ENCODE assay signal across 27 cellular contexts in genomic region chr1:7983086-7983778, GRCh38. TPM values are rescaled to one million over a fixed set of nuclear protein-coding genes. Genes with fewer than 3 reads are reported as not detected.
DNase-seq lines count a peak whose midpoint lies in the region; ATAC-seq, FAIRE-seq and TF ChIP-seq lines count a peak whose summit lies in the region.
"Had no signal": no experiment of that assay in that cellular context is flagged by ENCODE, and none has a peak within 500 bp of the region (broad histone marks: within the 10 kb centered on the region; RNA-seq: fewer than 3 reads in every experiment).

No MANE protein-coding gene starts in this region.

- TF ChIP-seq EP300 in A549 (IDR thresholded peaks at IDR 0.05), result no peak

- no peak overlapping the region for H3K27ac Mint-ChIP-seq in activated CD4-positive, alpha-beta T cell treated with anti-CD3 and anti-CD28 coated beads, Interleukin-2, amount 10 ng/mL, durations not matched to agents 7 days and 5 days
- H3K27ac Mint-ChIP-seq: activated naive CD4-positive, alpha-beta T cell treated with anti-CD3 and anti-CD28 coated beads, Interleukin-2, amount 10 ng/mL, durations not matched to agents 7 days and 5 days had no signal

- POLR2A ChIA-PET in A549 (lab: Yijun Ruan, JAX) (no interaction called here), IMR-90 (lab: Charles Lee; ENCODE audit: unreplicated experiment) (no interaction called here)
- POLR2A ChIA-PET in activated CD4-positive, alpha-beta T cell treated with anti-CD3 and anti-CD28 coated beads, Interleukin-2, amount 10 ng/mL, durations not matched to agents 7 days and 5 days (lab: Charles Lee), result no interaction called here

- H4K5ac ChIP-seq in IMR-90 (ENCODE audit: low read depth, low read length), result no peak overlapping the region

- dilution Hi-C loops in IMR-90 (cut with HindIII; ENCODE audit: low sequenced_read_pairs, unreplicated experiment), result no loop called here

- no peak overlapping the region; the same call in 2 of the 3 replicates for H2BK15ac ChIP-seq in IMR-90 (ENCODE audit: low read depth, low read length)
- H2BK15ac ChIP-seq in mesenchymal stem cell (ENCODE audit: low read depth, poor library complexity, severe bottlenecking), result no peak overlapping the region

- H2AK5ac ChIP-seq in IMR-90 (ENCODE audit: low read depth, low read length), result peak overlapping the region; percentile 5; the same call in 1 of the 2 replicates
- no peak overlapping the region for H2AK5ac ChIP-seq in mesenchymal stem cell (ENCODE audit: low read length, severe bottlenecking)

- peaks cover 13% of the 10 kb centered on the region for H3K4me1 Mint-ChIP-seq in activated CD4-positive, alpha-beta T cell treated with anti-CD3 and anti-CD28 coated beads, Interleukin-2, amount 10 ng/mL, durations not matched to agents 7 days and 5 days

- no peaks in the 10 kb centered on the region for H3K27me3 Mint-ChIP-seq in activated CD4-positive, alpha-beta T cell treated with anti-CD3 and anti-CD28 coated beads, Interleukin-2, amount 10 ng/mL, durations not matched to agents 7 days and 5 days
- H3K27me3 Mint-ChIP-seq: activated naive CD4-positive, alpha-beta T cell treated with anti-CD3 and anti-CD28 coated beads, Interleukin-2, amount 10 ng/mL, durations not matched to agents 7 days and 5 days; naive thymus-derived CD4-positive, alpha-beta T cell; type B pancreatic cell had no signal

- H2BK120ac ChIP-seq in IMR-90 (ENCODE audit: low read depth, low read length) (no peak overlapping the region), mesenchymal stem cell (ENCODE audit: low read depth, low read length) (no peak overlapping the region)

- H4K8ac ChIP-seq in IMR-90 (ENCODE audit: low read depth in 2 of 2, low read length in 2 of 2) (no peak overlapping the region; a peak in 1 of 4 replicates), mesenchymal stem cell (ENCODE audit: low read length) (no peak overlapping the region)

- no peak overlapping the region for H3K4me3 ChIP-seq in A549
- H3K4me3 ChIP-seq in IMR-90 (ENCODE audit: insufficient read depth, low read depth, low read length), result no peak overlapping the region
- H3K4me3 ChIP-seq in breast epithelium, result no peak overlapping the region
- no peak overlapping the region for H3K4me3 ChIP-seq in mesenchymal stem cell (ENCODE audit: insufficient read depth in 1 of 2, low read depth in 1 of 2, low read length in 2 of 2)
- H3K4me3 ChIP-seq: hepatocyte had no signal

- DNase-seq in A549 (ENCODE audit: low read depth in 1 of 2, low spot score in 1 of 2) (no peak), IMR-90 (no peak), breast epithelium (ENCODE audit: low spot score in 2 of 2) (no peak), mesenchymal stem cell (no peak), HT-29 (ENCODE audit: low spot score) (no peak)
- DNase-seq in stimulated activated CD4-positive, alpha-beta T cell treated with anti-CD3 and anti-CD28 coated beads, Interleukin-12 subunit alpha, Interleukin-12 subunit beta, amount 100 ng/mL, for 4 hours, result no peak
- no peak for DNase-seq in activated CD4-positive, alpha-beta T cell treated with anti-CD3 and anti-CD28 coated beads, Interleukin-2, amount 10 ng/mL, durations not matched to agents 7 days and 5 days
- DNase-seq: ACHN; activated CD4-positive, alpha-beta T cell treated with anti-CD3 and anti-CD28 coated beads, Interleukin-2, amount 50 U/mL, for 48 hours; activated CD8-positive, alpha-beta memory T cell treated with anti-CD3 and anti-CD28 coated beads, Interleukin-2, amount 50 U/mL, for 4 hours; activated naive CD4-positive, alpha-beta T cell treated with anti-CD3 and anti-CD28 coated beads, Interleukin-2, amount 10 ng/mL, durations not matched to agents 7 days and 5 days; BE2C; effector CD4-positive, alpha-beta T cell; foreskin fibroblast; Kasumi-1; left colon; naive thymus-derived CD4-positive, alpha-beta T cell; NCI-H1436 treated with DMSO at 0.1 percent for 48 hours; NCI-H345; SIG-M5; T-helper 9 cell had no signal

- H3K27me3 ChIP-seq in IMR-90 (ENCODE audit: control insufficient read depth, insufficient read depth, low read length) (no peaks in the 10 kb centered on the region), breast epithelium (no peaks in the 10 kb centered on the region), mesenchymal stem cell (ENCODE audit: control insufficient read depth in 1 of 2, insufficient read depth in 1 of 2, low read length in 2 of 2) (no peaks in the 10 kb centered on the region)
- H3K27me3 ChIP-seq: BE2C, hepatocyte had no signal

- in situ Hi-C loops in IMR-90 (cut with MboI; ENCODE audit: low sequenced_read_pairs), result loop anchor here (5.0 to 25.0 kb wide), 4 partner anchors 329 to 879 kb away; no protein-coding TSS in a partner anchor

- H3K14ac ChIP-seq in IMR-90 (replicated peaks; ENCODE audit: low read depth, low read length), result no peak overlapping the region
- H3K14ac ChIP-seq in mesenchymal stem cell (ENCODE audit: low read length in 2 of 2), result peak overlapping the region in 1 of 2 experiments; percentile 30

- no peak overlapping the region for H3K4ac ChIP-seq in IMR-90 (ENCODE audit: low read depth, low read length)
- no peak overlapping the region for H3K4ac ChIP-seq in mesenchymal stem cell (ENCODE audit: low read depth in 1 of 2, low read length in 2 of 2)

- H3K79me1 ChIP-seq in IMR-90 (ENCODE audit: low read depth in 1 of 2, low read length in 2 of 2), result peaks cover 16 to 46% of the 10 kb centered on the region in 2 experiments
- peaks cover 26% of the 10 kb centered on the region for H3K79me1 ChIP-seq in mesenchymal stem cell (replicated peaks; ENCODE audit: low read length, poor library complexity, severe bottlenecking)

- peaks cover 52% of the 10 kb centered on the region for H3K36me3 ChIP-seq in IMR-90 (ENCODE audit: control insufficient read depth, insufficient read depth, low read length)
- H3K36me3 ChIP-seq in breast epithelium, result peaks cover 5% of the 10 kb centered on the region
- peaks cover 69 to 80% of the 10 kb centered on the region in 2 experiments for H3K36me3 ChIP-seq in mesenchymal stem cell (ENCODE audit: control insufficient read depth in 1 of 2, insufficient read depth in 2 of 2, low read depth in 1 of 2, low read length in 2 of 2)

- H4K20me1 ChIP-seq in IMR-90 (ENCODE audit: insufficient read depth, low read length), result no peaks in the 10 kb centered on the region; the same call in 1 of the 2 replicates

- no peak overlapping the region for H2AK9ac ChIP-seq in IMR-90 (replicated peaks; ENCODE audit: low read depth, low read length, poor library complexity)

- no peak for TF ChIP-seq CTCF in A549 (IDR thresholded peaks at IDR 0.05)
- no peak for TF ChIP-seq CTCF in IMR-90 (conservative IDR thresholded peaks at IDR 0.05; ENCODE audit: low read depth, low read length)
- no peak for TF ChIP-seq CTCF in breast epithelium (IDR thresholded peaks at IDR 0.05)

- CTCF ChIA-PET in A549 (lab: Yijun Ruan, JAX) (interaction anchor here (0.5 to 11.9 kb wide), 18 partner anchors 8 to 374 kb away, joined by 3 to 145 read pairs (median 4); partner anchors contain the start of gene SLC45A1), IMR-90 (lab: Yijun Ruan, JAX) (interaction anchor here (0.6 to 1.6 kb wide), 7 partner anchors 31 to 480 kb away, joined by 3 to 6 read pairs (median 3); no protein-coding TSS in a partner anchor)
- CTCF ChIA-PET in activated CD4-positive, alpha-beta T cell treated with anti-CD3 and anti-CD28 coated beads, Interleukin-2, amount 10 ng/mL, durations not matched to agents 7 days and 5 days (lab: Charles Lee), result interaction anchor here (0.5 to 1.7 kb wide), 6 partner anchors 9 to 366 kb away, joined by 3 to 4 read pairs (median 3); no protein-coding TSS in a partner anchor

- H3K4me3 Mint-ChIP-seq in activated CD4-positive, alpha-beta T cell treated with anti-CD3 and anti-CD28 coated beads, Interleukin-2, amount 10 ng/mL, durations not matched to agents 7 days and 5 days, result no peak overlapping the region
- H3K4me3 Mint-ChIP-seq: activated naive CD4-positive, alpha-beta T cell treated with anti-CD3 and anti-CD28 coated beads, Interleukin-2, amount 10 ng/mL, durations not matched to agents 7 days and 5 days; activated T-helper 1 cell treated with anti-CD3 and anti-CD28 coated beads, Interleukin-12 subunit alpha, Interleukin-12 subunit beta, Interleukin-2, Interleukin-4 antibody, amounts not matched to agents 30 ng/mL and 10 ng/mL and 1 ng/mL, durations not matched to agents 14 hours and 24 hours and 36 hours; type B pancreatic cell had no signal

- no peak overlapping the region for H2BK20ac ChIP-seq in IMR-90 (ENCODE audit: low read depth, low read length)

- H2BK12ac ChIP-seq in mesenchymal stem cell (ENCODE audit: low read length in 2 of 2), result no peak overlapping the region

- H3K9me1 ChIP-seq in IMR-90 (ENCODE audit: insufficient read depth, low read length), result no peaks in the 10 kb centered on the region; the same call in 1 of the 2 replicates

- H2BK5ac ChIP-seq in IMR-90 (ENCODE audit: low read depth, low read length, poor library complexity, severe bottlenecking), result peak overlapping the region; percentile 39
- no peak overlapping the region for H2BK5ac ChIP-seq in mesenchymal stem cell (ENCODE audit: low read depth, low read length, poor library complexity, severe bottlenecking)

- H3K9me3 ChIP-seq in A549, result no peaks in the 10 kb centered on the region
- H3K9me3 ChIP-seq in IMR-90 (ENCODE audit: control insufficient read depth, insufficient read depth, low read length), result no peaks in the 10 kb centered on the region
- no peaks in the 10 kb centered on the region for H3K9me3 ChIP-seq in breast epithelium
- H3K9me3 ChIP-seq in mesenchymal stem cell (ENCODE audit: control insufficient read depth, low read length), result no peaks in the 10 kb centered on the region
- H3K9me3 ChIP-seq: BE2C had no signal

- peaks cover 7% of the 10 kb centered on the region; the same call in 2 of the 3 replicates for H3K4me1 ChIP-seq in A549
- H3K4me1 ChIP-seq in IMR-90 (ENCODE audit: control insufficient read depth, insufficient read depth, low read length), result peaks cover 2% of the 10 kb centered on the region; the same call in 1 of the 2 replicates
- H3K4me1 ChIP-seq in breast epithelium, result peaks cover 0 to 13% of the 10 kb centered on the region in 2 donors
- H3K4me1 ChIP-seq in mesenchymal stem cell (ENCODE audit: control insufficient read depth, insufficient read depth, low read depth, low read length), result peaks cover 1% of the 10 kb centered on the region
- H3K4me1 ChIP-seq: BE2C had no signal

- H3K4me2 ChIP-seq in A549 (no peak overlapping the region), IMR-90 (ENCODE audit: low read depth, low read length) (no peak overlapping the region), mesenchymal stem cell (ENCODE audit: low read length, poor library complexity, severe bottlenecking) (no peak overlapping the region)
- H3K4me2 ChIP-seq: hepatocyte had no signal

- H3K27ac ChIP-seq in A549 (peak overlapping the region; percentile 63 to 72; a peak in 4 of 6 replicates), IMR-90 (ENCODE audit: insufficient read depth, low read length) (no peak overlapping the region), breast epithelium (peak overlapping the region; percentile 54 to 68), mesenchymal stem cell (ENCODE audit: low read length, poor library complexity, severe bottlenecking) (no peak overlapping the region)
- H3K27ac ChIP-seq: hepatocyte had no signal

- TF ChIP-seq POLR2A in A549 (IDR thresholded peaks at IDR 0.05; ENCODE audit: low read length) (no peak), IMR-90 (IDR thresholded peaks at IDR 0.05; ENCODE audit: low read depth, low read length) (no peak), breast epithelium (IDR thresholded peaks at IDR 0.05) (no peak)

- intact Hi-C loops in IMR-90 (cut with micrococcal nuclease) (loop anchor here (2.0 to 5.0 kb wide), 3 partner anchors 44 to 744 kb away; partner anchors contain the start of gene ERRFI1), breast epithelium (cut with DNase I; ENCODE audit: low total_unique reads) (loop anchor here (10.0 kb wide), 1 partner anchor 332 kb away; the partner anchor contains the start of gene SLC45A1)

- ATAC-seq in A549 (no peak), IMR-90 (ENCODE audit: low read depth) (no peak), HG02759 (IDR thresholded peaks at IDR 0.05; ENCODE audit: unreplicated experiment) (no peak)

- H3K18ac ChIP-seq in IMR-90 (ENCODE audit: low read depth, low read length) (no peak overlapping the region), mesenchymal stem cell (ENCODE audit: low read depth in 1 of 2, low read length in 2 of 2) (no peak overlapping the region)

- TF ChIP-seq RAD21 in A549 (conservative IDR thresholded peaks at IDR 0.05 in 1 of 2, IDR thresholded peaks at IDR 0.05 in 1 of 2) (no peak), IMR-90 (IDR thresholded peaks at IDR 0.05; ENCODE audit: low read length) (no peak)

- H4K91ac ChIP-seq in IMR-90 (ENCODE audit: insufficient read depth, low read depth, low read length), result no peak overlapping the region; the same call in 1 of the 2 replicates
- H4K91ac ChIP-seq in mesenchymal stem cell (ENCODE audit: low read length), result no peak overlapping the region

- H2AFZ ChIP-seq in IMR-90 (replicated peaks; ENCODE audit: low read length, poor library complexity) (peak overlapping the region; percentile 14), mesenchymal stem cell (ENCODE audit: low read depth, low read length) (no peak overlapping the region)
- H2AFZ ChIP-seq: hepatocyte had no signal

- no peaks in the 10 kb centered on the region for H3K9me3 Mint-ChIP-seq in activated CD4-positive, alpha-beta T cell treated with anti-CD3 and anti-CD28 coated beads, Interleukin-2, amount 10 ng/mL, durations not matched to agents 7 days and 5 days
- H3K9me3 Mint-ChIP-seq: activated naive CD4-positive, alpha-beta T cell treated with anti-CD3 and anti-CD28 coated beads, Interleukin-2, amount 10 ng/mL, durations not matched to agents 7 days and 5 days; activated T-helper 1 cell treated with anti-CD3 and anti-CD28 coated beads, Interleukin-12 subunit alpha, Interleukin-12 subunit beta, Interleukin-2, Interleukin-4 antibody, amounts not matched to agents 30 ng/mL and 10 ng/mL and 1 ng/mL, durations not matched to agents 14 hours and 24 hours and 36 hours; naive thymus-derived CD4-positive, alpha-beta T cell; type B pancreatic cell had no signal

- H3K23ac ChIP-seq in IMR-90 (ENCODE audit: low read depth, low read length) (no peak overlapping the region), mesenchymal stem cell (ENCODE audit: low read length in 2 of 2) (no peak overlapping the region)

- no peak overlapping the region for H3K56ac ChIP-seq in IMR-90 (ENCODE audit: extremely low read depth, insufficient read depth, low read length)

- no TSS peak for BruUV-seq in IMR-90 (replicated peaks; lab: Mats Ljungman, UMichigan)

- H3K36me3 Mint-ChIP-seq in activated CD4-positive, alpha-beta T cell treated with anti-CD3 and anti-CD28 coated beads, Interleukin-2, amount 10 ng/mL, durations not matched to agents 7 days and 5 days (ENCODE audit: low read depth), result peaks cover 35% of the 10 kb centered on the region

- WGBS in A549 (ENCODE audit: missing lambda C conversion rate), result 91% methylated on average over 11 of the region's 15 CpGs
- WGBS in IMR-90 (ENCODE audit: extremely low coverage in 2 of 2, insufficient read length in 1 of 2), 2 experiments, result 90% methylated on average over 9 of the region's 15 CpGs; no CpG with 5 or more reads in 1 of the 2 experiments
- WGBS in mesenchymal stem cell, result 98% methylated on average over 15 of the region's 15 CpGs

- FAIRE-seq in A549 (lab: Jason Lieb, UNC), result no peak
- FAIRE-seq: bronchial epithelial cell, colon had no signal

- H3K9ac ChIP-seq in IMR-90 (ENCODE audit: low read depth, low read length) (no peak overlapping the region), mesenchymal stem cell (ENCODE audit: low read length) (peak overlapping the region; percentile 78)

RNA-seq across cellular contexts. Expression of gene PARK7, which starts 21.7 kb away (rescaled TPM):
- polyA plus RNA-seq in A549 (2011; rRNA removed), result 317 and 446 TPM in 2 replicates
- polyA plus RNA-seq in A549 (2012; cell fraction: cytosol; rRNA removed), result 250 and 287 TPM in 2 replicates
- polyA plus RNA-seq in A549 (2012; cell fraction: nucleus; rRNA removed), result 60.2 and 107 TPM in 2 replicates
- 364 to 374 TPM (median 372 TPM) in 3 replicates for polyA plus RNA-seq in A549 (2017; fragmentation: RNase III; extraction: RNeasy Plus Mini Kit Qiagen cat#74134 plus additional on column Dnase treatment)
- polyA minus RNA-seq in A549 (2011; rRNA and poly(A)+ RNA removed), result 68.9 and 96.2 TPM in 2 replicates
- total RNA-seq in IMR-90 (2012; rRNA removed), result 207 and 384 TPM in 2 replicates
- 348 and 357 TPM in 2 replicates for polyA plus RNA-seq in IMR-90 (2012; rRNA removed)
- polyA plus RNA-seq in IMR-90 (2012; cell fraction: cytosol; rRNA removed), result 108 and 179 TPM in 2 replicates
- 19.8 and 112 TPM in 2 replicates for polyA plus RNA-seq in IMR-90 (2012; cell fraction: nucleus; rRNA removed; ENCODE audit: low replicate concordance)
- 100 to 1,000 TPM; 205 to 227 (median 213) TPM for total RNA-seq in breast epithelium
- 232 TPM for polyA plus RNA-seq in mesenchymal stem cell (2013, experiment 1 of 2)
- polyA plus RNA-seq in mesenchymal stem cell (2013, experiment 2 of 2), result 236 TPM
- 189 and 198 TPM in 2 replicates for total RNA-seq in HT-29 (2014; rRNA removed; shearing (Covaris generic))
- 100 to 1,000 TPM; 226 to 232 TPM for total RNA-seq in activated CD4-positive, alpha-beta T cell treated with anti-CD3 and anti-CD28 coated beads, Interleukin-2, amount 10 ng/mL, durations not matched to agents 7 days and 5 days

RNA-seq across cellular contexts. Expression of gene TNFRSF9, which starts 42.6 kb away (rescaled TPM):
- 3.2 and 3.4 TPM in 2 replicates for polyA plus RNA-seq in A549 (2011; rRNA removed)
- polyA plus RNA-seq in A549 (2012; cell fraction: cytosol; rRNA removed), result 0.87 and 1.0 TPM in 2 replicates
- 0.83 and 1.5 TPM in 2 replicates for polyA plus RNA-seq in A549 (2012; cell fraction: nucleus; rRNA removed)
- polyA plus RNA-seq in A549 (2017; fragmentation: RNase III; extraction: RNeasy Plus Mini Kit Qiagen cat#74134 plus additional on column Dnase treatment), result 0.75 to 1.8 TPM (median 1.0 TPM) in 3 replicates
- polyA minus RNA-seq in A549 (2011; rRNA and poly(A)+ RNA removed), result 1.9 and 4.2 TPM in 2 replicates
- total RNA-seq in IMR-90 (2012; rRNA removed), result 0.56 and 0.72 TPM in 2 replicates
- 0.43 and 0.56 TPM in 2 replicates for polyA plus RNA-seq in IMR-90 (2012; rRNA removed)
- polyA plus RNA-seq in IMR-90 (2012; cell fraction: cytosol; rRNA removed), result 0.35 and 0.40 TPM in 2 replicates
- polyA plus RNA-seq in IMR-90 (2012; cell fraction: nucleus; rRNA removed; ENCODE audit: low replicate concordance), result 0.09 and 0.31 TPM in 2 replicates
- total RNA-seq in breast epithelium, result under 1 TPM in 1 of 3 donors, not detected in 2; 0.59 TPM
- 0.08 TPM for polyA plus RNA-seq in mesenchymal stem cell (2013, experiment 1 of 2)
- 0.14 TPM for polyA plus RNA-seq in mesenchymal stem cell (2013, experiment 2 of 2)
- not detected in 2 replicates for total RNA-seq in HT-29 (2014; rRNA removed; shearing (Covaris generic))
- total RNA-seq in activated CD4-positive, alpha-beta T cell treated with anti-CD3 and anti-CD28 coated beads, Interleukin-2, amount 10 ng/mL, durations not matched to agents 7 days and 5 days, result under 1 TPM; 0.57 to 0.62 TPM

RNA-seq across cellular contexts. Expression of gene ERRFI1, which starts 42.9 kb away (rescaled TPM):
- polyA plus RNA-seq in A549 (2011; rRNA removed) (193 and 217 TPM in 2 replicates), A549 (2017; fragmentation: RNase III; extraction: RNeasy Plus Mini Kit Qiagen cat#74134 plus additional on column Dnase treatment) (44.2 to 51.0 TPM (median 49.0 TPM) in 3 replicates), IMR-90 (2012; rRNA removed) (102 and 145 TPM in 2 replicates)
- polyA plus RNA-seq in A549 (2012; cell fraction: cytosol; rRNA removed), result 48.0 and 74.2 TPM in 2 replicates
- polyA plus RNA-seq in A549 (2012; cell fraction: nucleus; rRNA removed), result 61.4 and 108 TPM in 2 replicates
- 94.7 and 114 TPM in 2 replicates for polyA minus RNA-seq in A549 (2011; rRNA and poly(A)+ RNA removed)
- total RNA-seq in IMR-90 (2012; rRNA removed) (101 and 106 TPM in 2 replicates), breast epithelium (100 to 1,000 TPM; 207 to 550 (median 379) TPM)
- 66.7 and 88.3 TPM in 2 replicates for polyA plus RNA-seq in IMR-90 (2012; cell fraction: cytosol; rRNA removed)
- polyA plus RNA-seq in IMR-90 (2012; cell fraction: nucleus; rRNA removed; ENCODE audit: low replicate concordance), result 50.7 and 405 TPM in 2 replicates
- 109 TPM for polyA plus RNA-seq in mesenchymal stem cell (2013, experiment 1 of 2)
- polyA plus RNA-seq in mesenchymal stem cell (2013, experiment 2 of 2), result 106 TPM
- 76.1 and 76.5 TPM in 2 replicates for total RNA-seq in HT-29 (2014; rRNA removed; shearing (Covaris generic))
- total RNA-seq in activated CD4-positive, alpha-beta T cell treated with anti-CD3 and anti-CD28 coated beads, Interleukin-2, amount 10 ng/mL, durations not matched to agents 7 days and 5 days, result under 1 TPM; 0.22 to 0.35 TPM

Comparison
In these comparisons a context has a peak if more than half of its experiments do, and no peak if none do; other contexts are left out.
1. H3K27ac ChIP-seq: peak in A549 (2 of 2) and breast epithelium (2 of 2); none in IMR-90 (single experiment) and mesenchymal stem cell (single experiment).
2. RNA of gene ERRFI1, which starts 42.9 kb away (total RNA-seq): 207 to 550 TPM in breast epithelium, 101 to 106 TPM in IMR-90 and 76.1 to 76.5 TPM in HT-29; 0.22 to 0.35 TPM in activated CD4-positive, alpha-beta T cell treated with anti-CD3 and anti-CD28 coated beads, Interleukin-2, amount 10 ng/mL, durations not matched to agents 7 days and 5 days; every median in the first group is over 10 times any median in the second.